8 cellular contexts compared by ENCODE assay signal in the genomic region with DNA sequence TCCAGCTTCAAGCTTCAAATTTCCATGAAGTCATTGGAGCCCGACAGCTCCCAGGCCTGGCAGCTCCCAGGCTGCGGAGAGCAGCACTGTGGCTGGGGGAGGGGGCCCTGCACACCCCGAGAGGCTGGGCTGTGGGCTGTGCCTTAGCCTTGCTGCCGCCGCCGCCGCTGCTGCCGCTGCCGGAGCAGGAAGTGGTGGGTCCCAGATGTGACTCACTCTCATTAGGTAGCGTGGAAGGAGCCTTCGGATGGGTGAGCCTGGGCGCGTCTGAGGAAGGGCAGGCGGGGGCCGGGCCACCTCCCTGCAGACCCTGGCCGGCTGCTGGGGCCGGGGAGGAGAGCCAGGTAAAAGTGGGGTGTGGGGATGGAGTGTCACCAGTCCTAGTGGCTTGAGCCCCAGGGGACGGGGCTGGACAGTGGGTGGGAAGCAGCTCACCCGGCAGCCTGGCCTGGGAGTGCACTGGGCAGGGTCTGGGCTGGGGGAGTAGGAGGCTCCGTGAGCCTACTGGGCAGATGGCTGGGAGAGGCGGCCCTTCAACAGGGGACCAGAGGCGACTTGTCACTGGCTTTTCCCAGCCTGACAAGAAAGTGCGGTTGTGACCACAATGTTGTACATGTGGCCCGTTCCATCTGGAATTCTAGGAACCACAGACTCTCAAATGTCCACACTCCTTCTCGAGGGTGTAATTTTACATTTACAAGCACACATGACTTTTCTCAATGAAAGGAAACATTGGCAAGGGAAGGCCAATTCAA. TPM values are rescaled to one million over a fixed set of nuclear protein-coding genes. Genes with fewer than 3 reads are reported as not detected.
DNase-seq lines count a peak whose midpoint lies in the region; ATAC-seq, FAIRE-seq and TF ChIP-seq lines count a peak whose summit lies in the region.

ADCY7 (plus strand) TSS at position 215 of the 755 bp plus-strand sequence. CDS start 21,629 bp downstream, outside the sequence.

- H4K20me1 ChIP-seq in astrocyte (ENCODE audit: insufficient read depth, low read length) (no peaks in the 10 kb centered on the region), keratinocyte (ENCODE audit: control insufficient read depth, extremely low read depth, insufficient read depth, low read length) (no peaks in the 10 kb centered on the region)

- no peaks in the 10 kb centered on the region for H3K9me1 ChIP-seq in keratinocyte (ENCODE audit: control insufficient read depth, extremely low read depth, insufficient read depth, low read length)

- H3K27ac Mint-ChIP-seq in CD4-positive, alpha-beta memory T cell: peak within 1 kb of the TSS; percentile 95 to 99 (median 98)
- H3K27ac Mint-ChIP-seq in astrocyte (ENCODE audit: unreplicated experiment): peak within 1 kb of the TSS; percentile 84

- H3K27me3 ChIP-seq in CD4-positive, alpha-beta memory T cell (ENCODE audit: insufficient read depth, low read length): no peaks in the 10 kb centered on the region
- H3K27me3 ChIP-seq in HL-60 (ENCODE audit: insufficient read depth, poor library complexity, severe bottlenecking) (no peaks in the 10 kb centered on the region), astrocyte (ENCODE audit: insufficient read depth, low read length) (no peaks in the 10 kb centered on the region), keratinocyte (ENCODE audit: control insufficient read depth, extremely low read depth, insufficient read depth, low read length) (no peaks in the 10 kb centered on the region)

- no peaks in the 10 kb centered on the region for H3K27me3 Mint-ChIP-seq in CD4-positive, alpha-beta memory T cell
- no peaks in the 10 kb centered on the region for H3K27me3 Mint-ChIP-seq in astrocyte (ENCODE audit: low read depth, unreplicated experiment)

- H3K9me3 ChIP-seq in CD4-positive, alpha-beta memory T cell (ENCODE audit: control insufficient read depth in 1 of 2, low read length in 2 of 2): no peaks in the 10 kb centered on the region
- H3K9me3 ChIP-seq in astrocyte (ENCODE audit: insufficient read depth, low read depth, low read length) (no peaks in the 10 kb centered on the region), keratinocyte (ENCODE audit: control insufficient read depth, low read depth, low read length) (no peaks in the 10 kb centered on the region)

- H2AFZ ChIP-seq in astrocyte (ENCODE audit: low read depth, low read length) (peak within 1 kb of the TSS; percentile 63), keratinocyte (ENCODE audit: control insufficient read depth, low read length) (peak within 1 kb of the TSS; percentile 88)

- H3K4me1 Mint-ChIP-seq in CD4-positive, alpha-beta memory T cell: peaks cover 40 to 84% (median 56%) of the 10 kb centered on the region in 4 donors
- H3K4me1 Mint-ChIP-seq in astrocyte (ENCODE audit: low read depth, unreplicated experiment): peaks cover 21% of the 10 kb centered on the region

- peaks cover 60% of the 10 kb centered on the region for H3K4me1 ChIP-seq in CD4-positive, alpha-beta memory T cell (ENCODE audit: insufficient read depth, low read length)
- peaks cover 21% of the 10 kb centered on the region for H3K4me1 ChIP-seq in astrocyte (ENCODE audit: insufficient read depth, low read length)
- H3K4me1 ChIP-seq in keratinocyte (ENCODE audit: control insufficient read depth, extremely low read depth, insufficient read depth, low read length): peaks cover 18% of the 10 kb centered on the region

- H3K4me2 ChIP-seq in astrocyte (ENCODE audit: low read length) (peak within 1 kb of the TSS; percentile 88), keratinocyte (ENCODE audit: control insufficient read depth, extremely low read depth, insufficient read depth, low read depth, low read length) (peak within 1 kb of the TSS; percentile 80)

- peaks cover 7 to 42% of the 10 kb centered on the region in 2 donors for H3K36me3 Mint-ChIP-seq in CD4-positive, alpha-beta memory T cell
- H3K36me3 Mint-ChIP-seq in astrocyte (ENCODE audit: low read depth, unreplicated experiment): peaks cover 6% of the 10 kb centered on the region

- H3K36me3 ChIP-seq in CD4-positive, alpha-beta memory T cell (ENCODE audit: insufficient read depth, low read length): no peaks in the 10 kb centered on the region
- H3K36me3 ChIP-seq in astrocyte (ENCODE audit: insufficient read depth, low read length) (no peaks in the 10 kb centered on the region), keratinocyte (ENCODE audit: control insufficient read depth in 2 of 2, extremely low read depth in 1 of 2, insufficient read depth in 2 of 2, low read length in 2 of 2) (no peaks in the 10 kb centered on the region)

- TF ChIP-seq CTCF in HL-60 (IDR thresholded peaks at IDR 0.05; ENCODE audit: insufficient read depth, low read length): no peak
- no peak for TF ChIP-seq CTCF in astrocyte (IDR thresholded peaks at IDR 0.05; ENCODE audit: insufficient read depth, low read depth, low read length)
- no peak for TF ChIP-seq CTCF in keratinocyte (optimal IDR thresholded peaks at IDR 0.05 in 1 of 3, IDR thresholded peaks at IDR 0.05 in 1 of 3, conservative IDR thresholded peaks at IDR 0.05 in 1 of 3; ENCODE audit: extremely low read depth in 1 of 3, insufficient read depth in 2 of 3, low read length in 3 of 3)

- peaks cover 23% of the 10 kb centered on the region for H3K79me2 ChIP-seq in astrocyte (ENCODE audit: insufficient read depth, low read length)
- H3K79me2 ChIP-seq in keratinocyte (ENCODE audit: control insufficient read depth, insufficient read depth, low read length): no peaks in the 10 kb centered on the region

- peak within 1 kb of the TSS; percentile 81 for H3K27ac ChIP-seq in CD4-positive, alpha-beta memory T cell (ENCODE audit: low read depth, low read length)
- peak within 1 kb of the TSS; percentile 77 for H3K27ac ChIP-seq in HL-60 (replicated peaks)
- peak within 1 kb of the TSS; percentile 73 for H3K27ac ChIP-seq in astrocyte (ENCODE audit: low read depth, low read length)
- H3K27ac ChIP-seq in keratinocyte (ENCODE audit: control insufficient read depth, insufficient read depth, low read length): peak within 1 kb of the TSS; percentile 53

- H3K9ac ChIP-seq in astrocyte (ENCODE audit: low read length): peak within 1 kb of the TSS; percentile 77
- H3K9ac ChIP-seq in keratinocyte (ENCODE audit: control insufficient read depth, extremely low read depth, insufficient read depth, low read length): peak within 1 kb of the TSS; percentile 64

- intact Hi-C loops in CD4-positive, alpha-beta memory T cell (cut with micrococcal nuclease): loop anchor here (1.0 to 5.0 kb wide), 8 partner anchors 8 to 416 kb away; partner anchors contain the start of genes NKD1, SNX20 and TENT4B
- intact Hi-C loops in T-helper 2 cell treated with Interferon-gamma antibody and Interleukin-4, amounts not matched to agents 100 ng/mL and 5 ng/mL, for 36 hours (cut with micrococcal nuclease): loop anchor here (1.0 to 5.0 kb wide), 10 partner anchors 8 to 476 kb away; partner anchors contain the start of genes BRD7, CNEP1R1, CYLD and SNX20

- no peak for FAIRE-seq in astrocyte (lab: Jason Lieb, UNC)
- FAIRE-seq in keratinocyte (lab: Jason Lieb, UNC): no peak

- POLR2A ChIA-PET in CD4-positive, alpha-beta memory T cell (lab: Charles Lee; ENCODE audit: partially characterized antibody): interaction anchor here (0.6 to 12.4 kb wide), 18 partner anchors 8 to 480 kb away, joined by 3 to 252 read pairs (median 4); partner anchors contain the start of gene CNEP1R1

- H3K4me3 ChIP-seq in CD4-positive, alpha-beta memory T cell (ENCODE audit: low read length in 2 of 2): peak within 1 kb of the TSS; percentile 75 to 76
- H3K4me3 ChIP-seq in HL-60 (replicated peaks; ENCODE audit: insufficient read depth, low read length) (peak within 1 kb of the TSS; percentile 83), astrocyte (ENCODE audit: insufficient read depth, low read depth, low read length) (peak within 1 kb of the TSS; percentile 53), keratinocyte (ENCODE audit: control insufficient read depth in 2 of 3, extremely low read depth in 1 of 3, insufficient read depth in 2 of 3, low read depth in 1 of 3, low read length in 3 of 3) (peak within 1 kb of the TSS; percentile 32 to 58 (median 40))

- CTCF ChIA-PET in CD4-positive, alpha-beta memory T cell (lab: Charles Lee; ENCODE audit: partially characterized antibody): interaction anchor here (0.8 to 15.2 kb wide), 24 partner anchors 8 to 540 kb away, joined by 3 to 155 read pairs (median 4); no protein-coding TSS in a partner anchor

- peak; percentile 63 for ATAC-seq in GM19468 (IDR thresholded peaks at IDR 0.05; ENCODE audit: extremely low read depth, unreplicated experiment)

- H3K4me3 Mint-ChIP-seq in CD4-positive, alpha-beta memory T cell: peak within 1 kb of the TSS; percentile 93 to 99 (median 98)
- peak within 1 kb of the TSS; percentile 75 for H3K4me3 Mint-ChIP-seq in astrocyte (ENCODE audit: unreplicated experiment)

- peak; percentile 77 to 92 (median 80) for DNase-seq in CD4-positive, alpha-beta memory T cell
- DNase-seq in HL-60 (ENCODE audit: low read depth in 1 of 2, low spot score in 1 of 2) (peak in 1 of 2 experiments; percentile 91), astrocyte (ENCODE audit: low read depth) (peak; percentile 83), keratinocyte (ENCODE audit: low read depth, low spot score) (no peak), NCI-H2029 treated with DMSO at 0.1 percent for 48 hours (lab: John Stamatoyannopoulos, UW) (no peak)
- DNase-seq in stimulated activated CD4-positive, alpha-beta T cell treated with anti-CD3 and anti-CD28 coated beads, Interleukin-2, amount 100 ng/mL, for 48 hours: peak; percentile 72 to 74

- no peaks in the 10 kb centered on the region for H3K9me3 Mint-ChIP-seq in CD4-positive, alpha-beta memory T cell
- no peaks in the 10 kb centered on the region for H3K9me3 Mint-ChIP-seq in astrocyte (ENCODE audit: unreplicated experiment)

- dilution Hi-C loops in keratinocyte (cut with MboI; ENCODE audit: extremely low pct_ligation_motif_present, low sequenced_read_pairs): no loop called here

RNA-seq across cellular contexts. Expression of gene ADCY7, which starts in this region (rescaled TPM):
- 100 to 1,000 TPM; 230 to 235 TPM for total RNA-seq in CD4-positive, alpha-beta memory T cell
- polyA plus RNA-seq in CD4-positive, alpha-beta memory T cell: 10 to 100 TPM; 34.8 to 69.7 TPM
- total RNA-seq in T-helper 2 cell treated with Interferon-gamma antibody and Interleukin-4, amounts not matched to agents 100 ng/mL and 5 ng/mL, for 36 hours: 187 and 188 TPM in 2 replicates
- total RNA-seq in astrocyte: 30.3 and 33.7 TPM in 2 replicates
- polyA plus RNA-seq in keratinocyte: 5.1 to 9.6 TPM (median 6.8 TPM) in 3 replicates
- polyA plus RNA-seq in keratinocyte (2011; ENCODE audit: low read depth): 1.0 TPM
- 3.2 and 4.1 TPM in 2 replicates for polyA plus RNA-seq in keratinocyte (2011; cell fraction: cytosol; rRNA removed)
- polyA plus RNA-seq in keratinocyte (2011; cell fraction: nucleus; rRNA removed): 18.5 and 21.5 TPM in 2 replicates
- polyA plus RNA-seq in keratinocyte (2012; ENCODE audit: low replicate concordance): 4.0 and 12.9 TPM in 2 replicates
- 14.3 to 43.3 TPM (median 16.7 TPM) in 3 replicates for polyA minus RNA-seq in keratinocyte
- 13.0 TPM for polyA minus RNA-seq in keratinocyte (2011; cell fraction: cytosol; rRNA and poly(A)+ RNA removed)
- 35.3 and 36.4 TPM in 2 replicates for polyA minus RNA-seq in keratinocyte (2011; cell fraction: nucleus; rRNA and poly(A)+ RNA removed)

Comparison
In these comparisons a context has a peak if more than half of its experiments do, and no peak if none do; other contexts are left out.
1. DNase-seq: peak in CD4-positive, alpha-beta memory T cell (5 of 5), astrocyte (single experiment) and stimulated activated CD4-positive, alpha-beta T cell treated with anti-CD3 and anti-CD28 coated beads, Interleukin-2, amount 100 ng/mL, for 48 hours (2 of 2); none in keratinocyte (single experiment) and NCI-H2029 treated with DMSO at 0.1 percent for 48 hours (single experiment).
2. Peak in every context shown above with its lines, with median percentiles within 50 percentile points of each other: H3K27ac ChIP-seq and H3K4me3 ChIP-seq.